22 cellular contexts compared by ENCODE assay signal in the genomic region with DNA sequence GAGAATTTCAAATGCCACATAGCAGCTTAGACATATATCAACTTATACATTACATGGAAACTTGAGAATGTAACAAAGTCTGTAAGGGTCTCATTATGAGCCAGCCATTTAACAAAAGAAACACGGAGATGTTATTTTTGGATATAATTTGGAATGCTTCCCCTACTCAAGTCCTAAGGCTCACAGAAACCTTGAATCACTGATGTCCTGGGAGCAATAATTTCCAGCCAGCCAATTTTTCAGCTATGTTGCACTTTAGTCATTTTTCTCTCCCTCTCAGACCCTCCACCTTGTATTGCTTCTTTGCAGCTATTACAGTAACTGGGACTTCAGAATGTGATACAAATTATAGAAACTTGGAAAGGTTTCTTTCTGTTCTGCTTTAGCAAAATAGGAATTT.
"Had no signal": no experiment of that assay in that cellular context is flagged by ENCODE, and none has a peak within 500 bp of the region (broad histone marks: within the 10 kb centered on the region; RNA-seq: fewer than 3 reads in every experiment).

No MANE protein-coding gene starts in this region.

- ATAC-seq: activated CD8-positive, alpha-beta memory T cell treated with anti-CD3 and anti-CD28 coated beads, Interleukin-2, amount 10 ng/mL, durations not matched to agents 7 days and 5 days; activated naive CD4-positive, alpha-beta T cell treated with anti-CD3 and anti-CD28 coated beads, Interleukin-2, amount 50 U/mL, for 72 hours; activated naive CD8-positive, alpha-beta T cell treated with anti-CD3 and anti-CD28 coated beads, Interleukin-2, amount 50 U/mL, for 24 hours; body of pancreas; WTC11 had no signal

- DNase-seq: activated CD4-positive, alpha-beta T cell treated with anti-CD3 and anti-CD28 coated beads for 48 hours; activated CD4-positive, alpha-beta T cell treated with anti-CD3 and anti-CD28 coated beads, Interleukin-2, amount 50 U/mL, for 48 hours; activated CD4-positive, CD25-positive, alpha-beta regulatory T cell treated with anti-CD3 and anti-CD28 coated beads, Interleukin-2, amount 50 U/mL, for 72 hours; activated CD8-positive, alpha-beta memory T cell treated with anti-CD3 and anti-CD28 coated beads, Interleukin-2, amount 10 ng/mL, durations not matched to agents 7 days and 5 days; activated effector memory CD4-positive, alpha-beta T cell treated with Interleukin-2 at 50 U/mL for 16 hours; activated naive CD4-positive, alpha-beta T cell treated with Interleukin-2 at 50 U/mL for 16 hours; activated naive CD8-positive, alpha-beta T cell treated with anti-CD3 and anti-CD28 coated beads, Interleukin-2, amount 50 U/mL, for 24 hours; activated T-cell treated with anti-CD3 and anti-CD28 coated beads, Interleukin-2, amount 50 U/mL, for 24 hours; amygdala; body of pancreas; Kasumi-1; KBM-7; NCI-H1105 treated with DMSO at 0.1 percent for 48 hours; NCI-H1436 treated with DMSO at 0.1 percent for 48 hours; NCI-H187; NCI-H2081; NCI-H510A treated with DMSO at 0.1 percent for 48 hours; PC-9; SHP77 treated with DMSO at 0.1 percent for 48 hours; T-helper 9 cell had no signal

- H2AFZ ChIP-seq: PC-9 had no signal

- H3K9me3 ChIP-seq: body of pancreas had no signal

- H3K4me1 ChIP-seq: body of pancreas had no signal

- H3K4me3 ChIP-seq: body of pancreas, PC-9 had no signal

- H3K27ac ChIP-seq: body of pancreas, PC-9 had no signal

- H3K4me2 ChIP-seq: PC-9 had no signal

- H3K27me3 ChIP-seq: body of pancreas had no signal
